Comparison of ENCODE assay signal across 16 cellular contexts in genomic region chr11:78851883-78852586, GRCh38.
DNase-seq lines count a peak whose midpoint lies in the region; TF ChIP-seq lines count a peak whose summit lies in the region.
"Had no signal": no experiment of that assay in that cellular context is flagged by ENCODE, and none has a peak within 500 bp of the region (broad histone marks: within the 10 kb centered on the region; RNA-seq: fewer than 3 reads in every experiment).

No MANE protein-coding gene starts in this region.

- no peak for TF ChIP-seq POLR2A in NB4 (IDR thresholded peaks at IDR 0.05; ENCODE audit: extremely low read depth, insufficient read length)
- TF ChIP-seq POLR2A in stomach (IDR thresholded peaks at IDR 0.05), result no peak

- intact Hi-C loops in Caco-2 (cut with micrococcal nuclease; ENCODE audit: unreplicated experiment), result no loop called here
- intact Hi-C loops in stomach (cut with DNase I; ENCODE audit: low total_unique reads), result no loop called here

- CTCF ChIA-PET in Caco-2 (lab: Charles Lee), result no interaction called here

- H3K27me3 ChIP-seq in SJCRH30 (no peaks in the 10 kb centered on the region), Caco-2 (replicated peaks; ENCODE audit: control insufficient read depth, insufficient read depth, low read length) (peaks cover 4% of the 10 kb centered on the region), stomach (no peaks in the 10 kb centered on the region)
- H3K27me3 ChIP-seq: ascending aorta, colonic mucosa had no signal

- H3K36me3 Mint-ChIP-seq in mesothelial cell of epicardium (peaks cover 7% of the 10 kb centered on the region), Caco-2 (ENCODE audit: insufficient read depth, unreplicated experiment) (no peaks in the 10 kb centered on the region)

- peak overlapping the region; percentile 31 for H3K27ac Mint-ChIP-seq in mesothelial cell of epicardium
- H3K27ac Mint-ChIP-seq in Caco-2 (ENCODE audit: unreplicated experiment), result no peak overlapping the region

- H3K27ac ChIP-seq in SJCRH30, result no peak overlapping the region; the same call in 1 of the 2 replicates
- no peak overlapping the region for H3K27ac ChIP-seq in stomach
- H3K27ac ChIP-seq: ascending aorta, colonic mucosa, epithelial cell of prostate had no signal

- peaks cover 56% of the 10 kb centered on the region for H3K4me1 Mint-ChIP-seq in mesothelial cell of epicardium
- H3K4me1 Mint-ChIP-seq in Caco-2 (ENCODE audit: low read depth, unreplicated experiment), result no peaks in the 10 kb centered on the region

- H3K4me3 Mint-ChIP-seq in mesothelial cell of epicardium (no peak overlapping the region), Caco-2 (ENCODE audit: unreplicated experiment) (no peak overlapping the region)
- H3K4me3 Mint-ChIP-seq: nephron had no signal

- H3K4me1 ChIP-seq in SJCRH30 (peaks cover 4% of the 10 kb centered on the region; the same call in 1 of the 2 replicates), Caco-2 (no peaks in the 10 kb centered on the region), stomach (no peaks in the 10 kb centered on the region)
- H3K4me1 ChIP-seq: ascending aorta, colonic mucosa had no signal

- BruUV-seq in Caco-2 (replicated peaks; lab: Mats Ljungman, UMichigan), result no TSS peak

- peak; percentile 44 for DNase-seq in CD1c-positive myeloid dendritic cell (ENCODE audit: extremely low spot score)
- peak; percentile 6 for DNase-seq in NB4 (ENCODE audit: low read depth)
- peak; percentile 77 to 82 for DNase-seq in SJCRH30
- DNase-seq in mesothelial cell of epicardium (ENCODE audit: low spot score in 2 of 2, unreplicated experiment in 2 of 2), result peak in 1 of 2 experiments; percentile 45
- no peak for DNase-seq in Caco-2
- no peak for DNase-seq in activated CD4-positive, alpha-beta T cell treated with anti-CD3 and anti-CD28 coated beads, Interleukin-2, amount 50 U/mL, for 48 hours
- no peak for DNase-seq in stomach
- DNase-seq: activated naive CD4-positive, alpha-beta T cell; colonic mucosa; DND-41; NCI-H187; NCI-H526 treated with DMSO at 0.1 percent for 48 hours; stimulated activated CD4-positive, alpha-beta T cell treated with anti-CD3 and anti-CD28 coated beads, Interleukin-15, amount 100 ng/mL, for 24 hours had no signal

- H3K27me3 Mint-ChIP-seq in mesothelial cell of epicardium (ENCODE audit: low read depth), result no peaks in the 10 kb centered on the region
- peaks cover 27% of the 10 kb centered on the region for H3K27me3 Mint-ChIP-seq in Caco-2 (ENCODE audit: insufficient read depth, unreplicated experiment)

- H3K9me3 Mint-ChIP-seq in mesothelial cell of epicardium (no peaks in the 10 kb centered on the region), Caco-2 (ENCODE audit: unreplicated experiment) (no peaks in the 10 kb centered on the region)
- H3K9me3 Mint-ChIP-seq: nephron had no signal

- TF ChIP-seq EP300 in stomach (IDR thresholded peaks at IDR 0.05), result no peak

- POLR2A ChIA-PET in Caco-2 (lab: Charles Lee), result no interaction called here

- H3K36me3 ChIP-seq in SJCRH30 (no peaks in the 10 kb centered on the region), Caco-2 (ENCODE audit: control insufficient read depth, insufficient read depth, low read length) (no peaks in the 10 kb centered on the region), stomach (no peaks in the 10 kb centered on the region)
- H3K36me3 ChIP-seq: colonic mucosa had no signal

- WGBS in stomach, 5 donors, result 73 to 86% (median 79%) methylated on average over 7 of the region's 7 CpGs

- H3K9me3 ChIP-seq in SJCRH30 (replicated peaks) (no peaks in the 10 kb centered on the region), Caco-2 (no peaks in the 10 kb centered on the region), stomach (no peaks in the 10 kb centered on the region)
- H3K9me3 ChIP-seq: ascending aorta, colonic mucosa had no signal

- H3K4me3 ChIP-seq in NB4 (ENCODE audit: low read depth, low read length) (no peak overlapping the region), SJCRH30 (no peak overlapping the region), Caco-2 (ENCODE audit: low read depth, low read length) (no peak overlapping the region), stomach (no peak overlapping the region)
- H3K4me3 ChIP-seq: ascending aorta, colonic mucosa had no signal

- TF ChIP-seq CTCF in NB4 (IDR thresholded peaks at IDR 0.05; ENCODE audit: low read depth, low read length) (no peak), mesothelial cell of epicardium (IDR thresholded peaks at IDR 0.05; ENCODE audit: unreplicated experiment) (no peak), Caco-2 (IDR thresholded peaks at IDR 0.05; ENCODE audit: insufficient read depth in 1 of 2, low read depth in 1 of 2, low read length in 1 of 2, severe bottlenecking in 1 of 2, unreplicated experiment in 1 of 2) (no peak), stomach (IDR thresholded peaks at IDR 0.05) (no peak)

Comparison
In these comparisons a context has a peak if more than half of its experiments do, and no peak if none do; other contexts are left out.
1. DNase-seq: peak in CD1c-positive myeloid dendritic cell (single experiment), NB4 (single experiment) and SJCRH30 (2 of 2); none in Caco-2 (0 of 2), activated CD4-positive, alpha-beta T cell treated with anti-CD3 and anti-CD28 coated beads, Interleukin-2, amount 50 U/mL, for 48 hours (0 of 2) and stomach (single experiment).